In the genomic region with DNA sequence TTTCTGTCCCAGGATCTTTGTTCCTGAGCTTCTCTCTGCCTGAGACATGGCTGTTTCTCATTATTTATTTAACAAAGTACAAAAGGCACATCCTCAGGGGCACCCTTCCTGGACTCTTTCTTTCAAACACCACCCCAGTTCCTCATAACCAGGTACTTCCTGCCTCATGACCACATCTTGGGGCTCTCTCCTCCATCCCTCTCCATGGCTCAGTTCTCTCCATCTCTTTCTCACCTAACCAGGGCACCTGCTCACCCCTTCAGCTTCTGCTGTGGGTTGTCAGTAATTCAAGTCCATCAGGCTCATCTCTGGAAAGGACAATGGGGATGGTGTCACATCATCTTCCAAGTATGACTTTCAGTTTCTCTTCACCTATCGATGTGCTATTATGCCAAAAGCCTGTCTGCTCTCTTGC, we compare ENCODE assay signal across 9 cellular contexts.
DNase-seq lines count a peak whose midpoint lies in the region; ATAC-seq and TF ChIP-seq lines count a peak whose summit lies in the region.
"Had no signal": no experiment of that assay in that cellular context is flagged by ENCODE, and none has a peak within 500 bp of the region (broad histone marks: within the 10 kb centered on the region; RNA-seq: fewer than 3 reads in every experiment).

No MANE protein-coding gene starts in this region.

- CTCF ChIA-PET in PC-9 (lab: Charles Lee), result no interaction called here

- TF ChIP-seq CTCF in PC-9 (conservative IDR thresholded peaks at IDR 0.05) (no peak), fibroblast of the aortic adventitia (IDR thresholded peaks at IDR 0.05; ENCODE audit: insufficient read depth, low read length) (no peak)

- peak overlapping the region; percentile 50 to 63 for H3K4me3 Mint-ChIP-seq in stimulated activated naive CD8-positive, alpha-beta T cell treated with anti-CD3 and anti-CD28 coated beads, Interleukin-15, amount 100 ng/mL, for 72 hours

- H3K27ac Mint-ChIP-seq in stimulated activated naive CD8-positive, alpha-beta T cell treated with anti-CD3 and anti-CD28 coated beads, Interleukin-15, amount 100 ng/mL, for 72 hours, result peak overlapping the region; percentile 74 to 83

- peaks cover 7% of the 10 kb centered on the region; the same call in 1 of the 2 replicates for H3K4me1 ChIP-seq in PC-9 (replicated peaks; ENCODE audit: insufficient read depth)

- intact Hi-C loops in PC-9 (cut with micrococcal nuclease; ENCODE audit: unreplicated experiment), result no loop called here

- H3K9me2 ChIP-seq in PC-9 (ENCODE audit: insufficient read depth), result no peaks in the 10 kb centered on the region

- BruUV-seq in PC-9 (replicated peaks; lab: Mats Ljungman, UMichigan), result no TSS peak

- DNase-seq in PC-9 (no peak), fibroblast of the aortic adventitia (ENCODE audit: low read depth) (no peak), GF-D8 (lab: John Stamatoyannopoulos, UW) (no peak), RPMI8226 (no peak)
- DNase-seq in stimulated activated naive CD8-positive, alpha-beta T cell treated with anti-CD3 and anti-CD28 coated beads, Interleukin-15, amount 100 ng/mL, for 72 hours, result no peak
- DNase-seq: NCI-H748 treated with DMSO at 0.1 percent for 48 hours; stimulated activated CD4-positive, alpha-beta T cell treated with anti-CD3 and anti-CD28 coated beads, Interleukin-2, amount 100 ng/mL, for 48 hours had no signal

- POLR2A ChIA-PET in PC-9 (lab: Charles Lee; ENCODE audit: unreplicated experiment), result interaction anchor here (0.6 kb wide), 1 partner anchor 107 kb away, joined by 31 read pairs; no protein-coding TSS in a partner anchor

- 0 out of 2 replicates have a peak overlapping the region, but pooled peaks have one; percentile 68 for H2AFZ ChIP-seq in PC-9

- H3K4me3 ChIP-seq in PC-9 (peak overlapping the region; percentile 49), fibroblast of the aortic adventitia (ENCODE audit: low read depth, low read length) (peak overlapping the region; percentile 65)

- H3K27ac ChIP-seq in PC-9, result peak overlapping the region; percentile 78

- no peaks in the 10 kb centered on the region for H3F3A ChIP-seq in PC-9 (ENCODE audit: insufficient read depth, low read depth)

- H3K79me2 ChIP-seq in PC-9 (ENCODE audit: low read depth), result no peaks in the 10 kb centered on the region

- no peaks in the 10 kb centered on the region for H4K20me1 ChIP-seq in PC-9 (ENCODE audit: insufficient read depth)

- H3K9me3 Mint-ChIP-seq in stimulated activated naive CD8-positive, alpha-beta T cell treated with anti-CD3 and anti-CD28 coated beads, Interleukin-15, amount 100 ng/mL, for 72 hours, result peaks cover 0 to 12% of the 10 kb centered on the region in 2 donors

- no peaks in the 10 kb centered on the region for H3K27me3 Mint-ChIP-seq in stimulated activated naive CD8-positive, alpha-beta T cell treated with anti-CD3 and anti-CD28 coated beads, Interleukin-15, amount 100 ng/mL, for 72 hours

- H3K36me3 ChIP-seq in PC-9 (ENCODE audit: low read depth), result no peaks in the 10 kb centered on the region

- peak overlapping the region; percentile 80 for H3K4me2 ChIP-seq in PC-9

- no peaks in the 10 kb centered on the region for H3K4me1 Mint-ChIP-seq in stimulated activated naive CD8-positive, alpha-beta T cell treated with anti-CD3 and anti-CD28 coated beads, Interleukin-15, amount 100 ng/mL, for 72 hours

- no peaks in the 10 kb centered on the region for H3K27me3 ChIP-seq in PC-9 (ENCODE audit: insufficient read depth, low read depth)

- peak; percentile 75 for ATAC-seq in GM19395 (IDR thresholded peaks at IDR 0.05; ENCODE audit: unreplicated experiment)
- no peak for ATAC-seq in stimulated activated naive CD8-positive, alpha-beta T cell treated with anti-CD3 and anti-CD28 coated beads, Interleukin-15, amount 100 ng/mL, for 72 hours
- ATAC-seq in HG03097 (IDR thresholded peaks at IDR 0.05; ENCODE audit: low FRiP score, unreplicated experiment), result no peak

- no peaks in the 10 kb centered on the region for H3K9me3 ChIP-seq in PC-9 (ENCODE audit: insufficient read depth, low read depth)
